11 cellular contexts compared by ENCODE assay signal in the genomic region with DNA sequence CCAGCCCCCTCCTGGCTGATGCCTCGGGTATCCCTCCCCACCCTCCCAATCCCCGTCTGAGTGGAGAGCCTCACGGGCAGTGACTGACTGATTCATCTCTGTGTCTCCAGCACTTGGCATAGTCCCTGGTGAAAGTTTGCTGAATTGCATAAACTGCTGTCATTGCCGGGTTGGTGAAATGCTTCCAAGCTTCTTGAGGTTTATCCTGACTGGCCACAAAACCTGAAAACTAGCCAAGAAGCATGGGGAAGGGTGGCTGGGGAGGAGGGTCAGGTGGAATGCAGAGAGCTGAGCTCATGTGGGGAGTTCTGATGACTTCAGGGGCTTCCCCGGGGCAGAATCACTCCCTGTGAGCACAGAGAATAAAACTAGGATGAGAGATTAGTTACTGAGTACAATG. TPM values are rescaled to one million over a fixed set of nuclear protein-coding genes. Genes with fewer than 3 reads are reported as not detected.
DNase-seq lines count a peak whose midpoint lies in the region; ATAC-seq and TF ChIP-seq lines count a peak whose summit lies in the region.
"Had no signal": no experiment of that assay in that cellular context is flagged by ENCODE, and none has a peak within 500 bp of the region (broad histone marks: within the 10 kb centered on the region; RNA-seq: fewer than 3 reads in every experiment).

No MANE protein-coding gene starts in this region.

- H3K27ac Mint-ChIP-seq in neural progenitor cell: peak overlapping the region; percentile 7
- H3K27ac Mint-ChIP-seq: activated CD8-positive, alpha-beta T cell treated with anti-CD3 and anti-CD28 coated beads for 36 hours had no signal

- H3K36me3 Mint-ChIP-seq in neural progenitor cell: no peaks in the 10 kb centered on the region

- ATAC-seq in HG03571 (IDR thresholded peaks at IDR 0.05; ENCODE audit: unreplicated experiment): no peak
- no peak for ATAC-seq in HG02840 (IDR thresholded peaks at IDR 0.05; ENCODE audit: low FRiP score, unreplicated experiment)
- ATAC-seq: activated CD8-positive, alpha-beta T cell treated with anti-CD3 and anti-CD28 coated beads for 36 hours had no signal

- CTCF ChIA-PET in RWPE1 (lab: Yijun Ruan, JAX): interaction anchor here (0.5 to 3.7 kb wide), 7 partner anchors 10 to 143 kb away, joined by 3 to 22 read pairs (median 3); no protein-coding TSS in a partner anchor

- H3K9me3 ChIP-seq in fibroblast of lung (ENCODE audit: control insufficient read depth, insufficient read depth, low read depth, low read length) (no peaks in the 10 kb centered on the region), neural progenitor cell (ENCODE audit: low read depth) (no peaks in the 10 kb centered on the region)

- H3K27ac ChIP-seq in RWPE1 (peak overlapping the region; percentile 80), fibroblast of lung (ENCODE audit: insufficient read depth, low read length) (no peak overlapping the region), neural progenitor cell (no peak overlapping the region)

- H2AFZ ChIP-seq in fibroblast of lung (ENCODE audit: low read length): no peak overlapping the region
- H2AFZ ChIP-seq in neural progenitor cell (replicated peaks): no peak overlapping the region

- H3K4me3 Mint-ChIP-seq in neural progenitor cell: no peak overlapping the region
- H3K4me3 Mint-ChIP-seq: activated CD8-positive, alpha-beta T cell treated with anti-CD3 and anti-CD28 coated beads for 36 hours had no signal

- peaks cover 8% of the 10 kb centered on the region for H3K27me3 Mint-ChIP-seq in neural progenitor cell (ENCODE audit: insufficient read depth, low read depth)

- H3K79me2 ChIP-seq in fibroblast of lung (ENCODE audit: control insufficient read depth, insufficient read depth, low read length): no peaks in the 10 kb centered on the region
- H3K79me2 ChIP-seq in neural progenitor cell (ENCODE audit: low read depth): no peaks in the 10 kb centered on the region

- no peaks in the 10 kb centered on the region for H4K20me1 ChIP-seq in fibroblast of lung (ENCODE audit: control insufficient read depth, extremely low read depth, insufficient read depth, low read length)
- no peaks in the 10 kb centered on the region for H4K20me1 ChIP-seq in neural progenitor cell (ENCODE audit: low read depth)

- H3K27me3 ChIP-seq in fibroblast of lung (ENCODE audit: control insufficient read depth, insufficient read depth, low read length) (peaks cover 14% of the 10 kb centered on the region), neural progenitor cell (no peaks in the 10 kb centered on the region)

- peak; percentile 87 for DNase-seq in AG20443 (ENCODE audit: low spot score)
- DNase-seq in RWPE1 (ENCODE audit: low spot score): peak; percentile 81
- peak; percentile 93 to 99 for DNase-seq in fibroblast of lung (ENCODE audit: low read depth in 2 of 2)
- no peak for DNase-seq in neural progenitor cell (ENCODE audit: low spot score)
- DNase-seq in superior temporal gyrus (ENCODE audit: extremely low spot score): no peak
- DNase-seq in GM20000 (ENCODE audit: low spot score): no peak
- DNase-seq: activated CD8-positive, alpha-beta T cell treated with anti-CD3 and anti-CD28 coated beads for 36 hours; NCI-H510A treated with DMSO at 0.1 percent for 48 hours; retina had no signal

- H3K9ac ChIP-seq in fibroblast of lung (ENCODE audit: insufficient read depth, low read length): no peak overlapping the region
- no peak overlapping the region for H3K9ac ChIP-seq in neural progenitor cell

- TF ChIP-seq CTCF in RWPE1 (conservative IDR thresholded peaks at IDR 0.05; ENCODE audit: low read depth): no peak
- no peak for TF ChIP-seq CTCF in fibroblast of lung (conservative IDR thresholded peaks at IDR 0.05 in 1 of 2, IDR thresholded peaks at IDR 0.05 in 1 of 2; ENCODE audit: low read depth in 1 of 2, low read length in 2 of 2)
- no peak for TF ChIP-seq CTCF in neural progenitor cell (IDR thresholded peaks at IDR 0.05)
- no peak for TF ChIP-seq CTCF in GM20000 (IDR thresholded peaks at IDR 0.05; ENCODE audit: extremely low read depth, missing control alignments)

- POLR2A ChIA-PET in RWPE1 (lab: Yijun Ruan, JAX; ENCODE audit: low non-redundant PET): no interaction called here

- H3K36me3 ChIP-seq in fibroblast of lung (ENCODE audit: control insufficient read depth, insufficient read depth, low read length) (no peaks in the 10 kb centered on the region), neural progenitor cell (no peaks in the 10 kb centered on the region)

- no peak overlapping the region for H3K4me3 ChIP-seq in fibroblast of lung (replicated peaks in 1 of 4; ENCODE audit: control extremely low read depth in 1 of 4, insufficient read depth in 1 of 4, low read depth in 3 of 4, low read length in 4 of 4)
- H3K4me3 ChIP-seq in neural progenitor cell: no peak overlapping the region

- peaks cover 18% of the 10 kb centered on the region for H3K4me1 Mint-ChIP-seq in neural progenitor cell

- H3K4me2 ChIP-seq in fibroblast of lung (ENCODE audit: extremely low read depth, insufficient read depth, low read length) (no peak overlapping the region), neural progenitor cell (no peak overlapping the region)

- H3F3A ChIP-seq in neural progenitor cell (ENCODE audit: low read depth): peaks cover 9% of the 10 kb centered on the region

- H3K4me1 ChIP-seq in fibroblast of lung (ENCODE audit: control insufficient read depth, extremely low read depth, insufficient read depth, low read length) (peaks cover 24% of the 10 kb centered on the region), neural progenitor cell (peaks cover 13% of the 10 kb centered on the region)

- H3K9me3 Mint-ChIP-seq in neural progenitor cell: no peaks in the 10 kb centered on the region
- H3K9me3 Mint-ChIP-seq: activated CD8-positive, alpha-beta T cell treated with anti-CD3 and anti-CD28 coated beads for 36 hours had no signal

RNA-seq across cellular contexts. Expression of gene GGTA1, which starts 56.9 kb away (rescaled TPM):
- total RNA-seq in fibroblast of lung (under 0.01 TPM in 1 of 2 replicates, not detected in the other), neural progenitor cell (ENCODE audit: low replicate concordance) (not detected in 2 replicates)
- polyA plus RNA-seq in fibroblast of lung: 0.03 TPM in 1 of 2 replicates, not detected in the other
- polyA plus RNA-seq in fibroblast of lung (2012): 0.13 and 0.16 TPM in 2 replicates
- polyA minus RNA-seq in fibroblast of lung (ENCODE audit: low replicate concordance): not detected in 2 replicates
- total RNA-seq: activated CD8-positive, alpha-beta T cell treated with anti-CD3 and anti-CD28 coated beads for 36 hours had no signal

Comparison
In these comparisons a context has a peak if more than half of its experiments do, and no peak if none do; other contexts are left out.
1. DNase-seq: peak in AG20443 (single experiment), RWPE1 (single experiment) and fibroblast of lung (2 of 2); none in neural progenitor cell (single experiment), superior temporal gyrus (single experiment) and GM20000 (single experiment).